In genomic region chr14:35963209-35963608, GRCh38 we compare ENCODE assay signal across 11 cellular contexts.
DNase-seq lines count a peak whose midpoint lies in the region; ATAC-seq and TF ChIP-seq lines count a peak whose summit lies in the region.
"Had no signal": no experiment of that assay in that cellular context is flagged by ENCODE, and none has a peak within 500 bp of the region (broad histone marks: within the 10 kb centered on the region; RNA-seq: fewer than 3 reads in every experiment).

No MANE protein-coding gene starts in this region.

- no TSS peak for BruUV-seq in IMR-90 (replicated peaks; lab: Mats Ljungman, UMichigan)

- no peak overlapping the region for H2AK5ac ChIP-seq in IMR-90 (ENCODE audit: low read depth, low read length)

- H3K9me3 ChIP-seq in IMR-90 (ENCODE audit: control insufficient read depth, insufficient read depth, low read length), result no peaks in the 10 kb centered on the region

- no peak overlapping the region for H3K4me3 Mint-ChIP-seq in stimulated activated naive CD8-positive, alpha-beta T cell treated with anti-CD3 and anti-CD28 coated beads, Interleukin-15, amount 100 ng/mL, for 72 hours
- H3K4me3 Mint-ChIP-seq: dendritic cell treated with granulocyte-macrophage colony-stimulating factor and Interleukin-4, amounts not matched to agents 40 ng/mL and 50 ng/mL, for 4 days had no signal

- H3K27me3 Mint-ChIP-seq in stimulated activated naive CD8-positive, alpha-beta T cell treated with anti-CD3 and anti-CD28 coated beads, Interleukin-15, amount 100 ng/mL, for 72 hours, result no peaks in the 10 kb centered on the region

- no peak overlapping the region for H4K5ac ChIP-seq in IMR-90 (ENCODE audit: low read depth, low read length)

- in situ Hi-C loops in IMR-90 (cut with MboI; ENCODE audit: low sequenced_read_pairs), result no loop called here

- H3K36me3 ChIP-seq in IMR-90 (ENCODE audit: control insufficient read depth, insufficient read depth, low read length), result no peaks in the 10 kb centered on the region

- H3K56ac ChIP-seq in IMR-90 (ENCODE audit: extremely low read depth, insufficient read depth, low read length), result no peak overlapping the region

- 0 out of 2 replicates have a peak, but pooled peaks have one; percentile 2 for TF ChIP-seq CTCF in IMR-90 (conservative IDR thresholded peaks at IDR 0.05; ENCODE audit: low read depth, low read length)

- H3K4me1 ChIP-seq in IMR-90 (ENCODE audit: control insufficient read depth, insufficient read depth, low read length), result no peaks in the 10 kb centered on the region

- H4K8ac ChIP-seq in IMR-90 (ENCODE audit: low read depth in 2 of 2, low read length in 2 of 2), result no peak overlapping the region

- no peak for DNase-seq in stimulated activated naive CD8-positive, alpha-beta T cell treated with anti-CD3 and anti-CD28 coated beads, Interleukin-15, amount 100 ng/mL, for 72 hours
- DNase-seq in stimulated activated naive CD8-positive, alpha-beta T cell treated with anti-CD3 and anti-CD28 coated beads, Interleukin-15, Interleukin-2, amounts not matched to agents 100 U/mL and 50 U/mL, for 24 hours, result no peak
- DNase-seq in IMR-90 (no peak), dermis blood vessel endothelial cell (peak; percentile 10), foreskin melanocyte (no peak), AML-193 (lab: John Stamatoyannopoulos, UW) (no peak), occipital lobe (lab: John Stamatoyannopoulos, UW) (no peak)
- DNase-seq in activated naive CD4-positive, alpha-beta T cell treated with Interleukin-2 at 50 U/mL for 16 hours, result no peak
- DNase-seq: activated CD4-positive, alpha-beta T cell treated with anti-CD3 and anti-CD28 coated beads, Interleukin-2, amount 50 U/mL, for 1 hour; C1 segment of cervical spinal cord had no signal

- no peak for TF ChIP-seq POLR2A in IMR-90 (IDR thresholded peaks at IDR 0.05; ENCODE audit: low read depth, low read length)

- no peaks in the 10 kb centered on the region for H3K9me1 ChIP-seq in IMR-90 (ENCODE audit: insufficient read depth, low read length)

- no peak overlapping the region for H3K4me2 ChIP-seq in IMR-90 (ENCODE audit: low read depth, low read length)

- no peak overlapping the region for H2AK9ac ChIP-seq in IMR-90 (replicated peaks; ENCODE audit: low read depth, low read length, poor library complexity)

- CTCF ChIA-PET in IMR-90 (lab: Yijun Ruan, JAX), result no interaction called here

- H2BK15ac ChIP-seq in IMR-90 (ENCODE audit: low read depth, low read length), result no peak overlapping the region

- H4K91ac ChIP-seq in IMR-90 (ENCODE audit: insufficient read depth, low read depth, low read length), result no peak overlapping the region

- no peak overlapping the region for H3K27ac Mint-ChIP-seq in stimulated activated naive CD8-positive, alpha-beta T cell treated with anti-CD3 and anti-CD28 coated beads, Interleukin-15, amount 100 ng/mL, for 72 hours
- H3K27ac Mint-ChIP-seq: dendritic cell treated with granulocyte-macrophage colony-stimulating factor and Interleukin-4, amounts not matched to agents 40 ng/mL and 50 ng/mL, for 4 days had no signal

- no peak overlapping the region for H3K4ac ChIP-seq in IMR-90 (ENCODE audit: low read depth, low read length)

- no peak overlapping the region for H3K27ac ChIP-seq in IMR-90 (ENCODE audit: insufficient read depth, low read length)

- POLR2A ChIA-PET in IMR-90 (lab: Charles Lee; ENCODE audit: unreplicated experiment), result no interaction called here

- H2BK120ac ChIP-seq in IMR-90 (ENCODE audit: low read depth, low read length), result no peak overlapping the region

- ATAC-seq in stimulated activated naive CD8-positive, alpha-beta T cell treated with anti-CD3 and anti-CD28 coated beads, Interleukin-15, amount 100 ng/mL, for 72 hours, result peak; percentile 60
- ATAC-seq in stimulated activated naive CD8-positive, alpha-beta T cell treated with anti-CD3 and anti-CD28 coated beads, Interleukin-15, Interleukin-2, amounts not matched to agents 100 U/mL and 50 U/mL, for 24 hours, result no peak
- ATAC-seq in IMR-90 (ENCODE audit: low read depth), result no peak

- TF ChIP-seq RAD21 in IMR-90 (IDR thresholded peaks at IDR 0.05; ENCODE audit: low read length), result no peak

- no peak overlapping the region for H3K18ac ChIP-seq in IMR-90 (ENCODE audit: low read depth, low read length)

- dilution Hi-C loops in IMR-90 (cut with HindIII; ENCODE audit: low sequenced_read_pairs, unreplicated experiment), result no loop called here

- no peak overlapping the region for H2AFZ ChIP-seq in IMR-90 (replicated peaks; ENCODE audit: low read length, poor library complexity)

- H4K20me1 ChIP-seq in IMR-90 (ENCODE audit: insufficient read depth, low read length), result no peaks in the 10 kb centered on the region

- H3K4me3 ChIP-seq in IMR-90 (ENCODE audit: insufficient read depth, low read depth, low read length), result no peak overlapping the region

- H3K4me1 Mint-ChIP-seq in stimulated activated naive CD8-positive, alpha-beta T cell treated with anti-CD3 and anti-CD28 coated beads, Interleukin-15, amount 100 ng/mL, for 72 hours, result no peaks in the 10 kb centered on the region

- H3K14ac ChIP-seq in IMR-90 (replicated peaks; ENCODE audit: low read depth, low read length), result no peak overlapping the region

- no peaks in the 10 kb centered on the region for H3K79me1 ChIP-seq in IMR-90 (ENCODE audit: low read depth in 1 of 2, low read length in 2 of 2)

- no peak overlapping the region for H2BK5ac ChIP-seq in IMR-90 (ENCODE audit: low read depth, low read length, poor library complexity, severe bottlenecking)

- no peaks in the 10 kb centered on the region for H3K9me3 Mint-ChIP-seq in stimulated activated naive CD8-positive, alpha-beta T cell treated with anti-CD3 and anti-CD28 coated beads, Interleukin-15, amount 100 ng/mL, for 72 hours
- H3K9me3 Mint-ChIP-seq: dendritic cell treated with granulocyte-macrophage colony-stimulating factor and Interleukin-4, amounts not matched to agents 40 ng/mL and 50 ng/mL, for 4 days had no signal

- H3K23ac ChIP-seq in IMR-90 (ENCODE audit: low read depth, low read length), result no peak overlapping the region

- intact Hi-C loops in IMR-90 (cut with micrococcal nuclease), result no loop called here

- no peaks in the 10 kb centered on the region for H3K27me3 ChIP-seq in IMR-90 (ENCODE audit: control insufficient read depth, insufficient read depth, low read length)

- no peak overlapping the region for H2BK20ac ChIP-seq in IMR-90 (ENCODE audit: low read depth, low read length)

- no peak overlapping the region for H3K9ac ChIP-seq in IMR-90 (ENCODE audit: low read depth, low read length)

TF ChIP-seq in IMR-90, 13 proteins besides CTCF, POLR2A, EP300 and RAD21:
- TF ChIP-seq MXI1 (IDR thresholded peaks at IDR 0.05; ENCODE audit: borderline replicate concordance, low read depth, low read length), result no peak
- TF ChIP-seq MAZ (IDR thresholded peaks at IDR 0.05; ENCODE audit: borderline replicate concordance, low read depth, low read length), result no peak
- no peak for TF ChIP-seq ELK1 (IDR thresholded peaks at IDR 0.05; ENCODE audit: borderline replicate concordance, low read depth, low read length)
- TF ChIP-seq CEBPB (IDR thresholded peaks at IDR 0.05; ENCODE audit: low read depth, low read length), result no peak
- TF ChIP-seq RFX5 (IDR thresholded peaks at IDR 0.05; ENCODE audit: low read depth, low read length), result no peak
- TF ChIP-seq USF2 (IDR thresholded peaks at IDR 0.05; ENCODE audit: low read depth, low read length), result no peak
- no peak for TF ChIP-seq RCOR1 (IDR thresholded peaks at IDR 0.05; ENCODE audit: insufficient replicate concordance, low read length)
- TF ChIP-seq MAFK (IDR thresholded peaks at IDR 0.05; ENCODE audit: low read depth, low read length), result no peak
- no peak for TF ChIP-seq CHD1 (IDR thresholded peaks at IDR 0.05; ENCODE audit: low read depth, low read length)
TF ChIP-seq in IMR-90: peak in this region for 0.
